14 cellular contexts compared by ENCODE assay signal in the genomic region with DNA sequence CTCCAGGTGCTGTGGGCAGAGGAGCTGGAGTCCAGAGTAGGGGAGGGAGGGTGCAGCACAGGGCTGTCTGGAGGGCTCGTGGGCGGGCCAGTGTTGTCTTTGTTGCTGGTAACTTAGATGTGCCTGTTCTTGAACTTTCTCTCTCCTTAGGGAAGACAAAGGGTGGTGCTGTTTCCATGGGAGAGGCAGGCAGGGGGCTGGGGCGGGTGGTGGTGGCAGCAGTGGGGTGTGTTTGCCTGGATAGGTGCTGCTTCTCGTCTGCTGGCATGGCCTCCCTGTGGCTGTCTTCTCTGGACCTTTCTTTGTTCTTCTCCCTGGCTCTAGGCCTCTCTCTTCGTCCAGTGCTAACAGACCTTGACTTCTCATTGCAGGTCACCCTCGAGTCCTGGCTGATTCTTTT. TPM values are rescaled to one million over a fixed set of nuclear protein-coding genes. Genes with fewer than 3 reads are reported as not detected.
DNase-seq lines count a peak whose midpoint lies in the region; ATAC-seq and FAIRE-seq lines count a peak whose summit lies in the region.
"Had no signal": no experiment of that assay in that cellular context is flagged by ENCODE, and none has a peak within 500 bp of the region (broad histone marks: within the 10 kb centered on the region; RNA-seq: fewer than 3 reads in every experiment).

No MANE protein-coding gene starts in this region.

- intact Hi-C loops in sciatic nerve (cut with DNase I), result no loop called here

- no peaks in the 10 kb centered on the region for H3K9me3 ChIP-seq in small intestine (ENCODE audit: control insufficient read depth, low read depth)
- H3K9me3 ChIP-seq: suprapubic skin had no signal

- H3K27me3 ChIP-seq in small intestine (ENCODE audit: control insufficient read depth in 2 of 2, insufficient read depth in 2 of 2, low read length in 2 of 2), result no peaks in the 10 kb centered on the region
- H3K27me3 ChIP-seq: dorsolateral prefrontal cortex, suprapubic skin had no signal

- H3K27me3 Mint-ChIP-seq in IgD-negative memory B cell, result no peaks in the 10 kb centered on the region
- H3K27me3 Mint-ChIP-seq: activated CD4-positive, alpha-beta memory T cell treated with anti-CD3 and anti-CD28 coated beads, Interleukin-2, amount 10 ng/mL, durations not matched to agents 7 days and 5 days had no signal

- H3K36me3 ChIP-seq in small intestine (ENCODE audit: control insufficient read depth in 2 of 2, insufficient read depth in 2 of 2, low read length in 2 of 2), result peaks cover 6 to 8% of the 10 kb centered on the region in 2 donors

- WGBS in small intestine, 3 donors, result 74 to 83% (median 80%) methylated on average over 6 of the region's 6 CpGs

- no peak for FAIRE-seq in small intestine (lab: Jason Lieb, UNC)

- DNase-seq in D341Med (ENCODE audit: low spot score) (peak; percentile 9), islet precursor cell (peak; percentile 53), sciatic nerve (ENCODE audit: low spot score) (peak; percentile 47), small intestine (no peak), SK-N-DZ (ENCODE audit: low spot score) (no peak), epidermal melanocyte (ENCODE audit: insufficient read length, low spot score) (no peak)
- DNase-seq: activated CD4-positive, alpha-beta memory T cell treated with anti-CD3 and anti-CD28 coated beads, Interleukin-2, amount 10 ng/mL, durations not matched to agents 7 days and 5 days; activated gamma-delta T cell treated with Interleukin-2 at 50 U/mL for 16 hours; DMS53; OCI-M1 had no signal

- peak overlapping the region in 3 of 4 donors; percentile 70 to 81 (median 77) for H3K4me3 Mint-ChIP-seq in IgD-negative memory B cell
- H3K4me3 Mint-ChIP-seq: activated CD4-positive, alpha-beta memory T cell treated with anti-CD3 and anti-CD28 coated beads, Interleukin-2, amount 10 ng/mL, durations not matched to agents 7 days and 5 days had no signal

- no peaks in the 10 kb centered on the region for H3K4me1 ChIP-seq in small intestine (ENCODE audit: control insufficient read depth in 2 of 2, insufficient read depth in 1 of 2, low read depth in 1 of 2, low read length in 1 of 2)

- H3K27ac Mint-ChIP-seq in IgD-negative memory B cell, result peak overlapping the region; percentile 93 to 99 (median 99)
- H3K27ac Mint-ChIP-seq: activated CD4-positive, alpha-beta memory T cell treated with anti-CD3 and anti-CD28 coated beads, Interleukin-2, amount 10 ng/mL, durations not matched to agents 7 days and 5 days had no signal

- H3K4me3 ChIP-seq in small intestine (ENCODE audit: low read depth in 1 of 2, low read length in 2 of 2), result no peak overlapping the region
- H3K4me3 ChIP-seq: dorsolateral prefrontal cortex, suprapubic skin had no signal

- ATAC-seq in sciatic nerve, result peak; percentile 17
- ATAC-seq: SK-N-SH treated with all-trans-retinoic acid at 6 μM for 48 hours had no signal

- H3K9me3 Mint-ChIP-seq in IgD-negative memory B cell, result no peaks in the 10 kb centered on the region
- H3K9me3 Mint-ChIP-seq: activated CD4-positive, alpha-beta memory T cell treated with anti-CD3 and anti-CD28 coated beads, Interleukin-2, amount 10 ng/mL, durations not matched to agents 7 days and 5 days had no signal

- no peak overlapping the region for H3K27ac ChIP-seq in small intestine (ENCODE audit: low read depth in 1 of 2, low read length in 1 of 2)
- H3K27ac ChIP-seq: suprapubic skin had no signal

- H3K4me1 Mint-ChIP-seq in IgD-negative memory B cell, result peaks cover 34 to 41% (median 37%) of the 10 kb centered on the region in 3 donors
- H3K4me1 Mint-ChIP-seq: activated CD4-positive, alpha-beta memory T cell treated with anti-CD3 and anti-CD28 coated beads, Interleukin-2, amount 10 ng/mL, durations not matched to agents 7 days and 5 days had no signal

- peaks cover 14% of the 10 kb centered on the region for H3K36me3 Mint-ChIP-seq in IgD-negative memory B cell

RNA-seq across cellular contexts. Expression of a gene that starts 8.5 kb away (rescaled TPM):
- polyA plus RNA-seq in IgD-negative memory B cell, result 61.0 TPM
- total RNA-seq in sciatic nerve, result 94.4 TPM
- 10 to 100 TPM; 27.6 to 62.6 (median 48.9) TPM for polyA plus RNA-seq in small intestine
- 1.4 and 1.9 TPM in 2 replicates for polyA plus RNA-seq in SK-N-DZ (2014; cell fraction: cytosol; rRNA removed)
- 8.4 and 14.3 TPM in 2 replicates for polyA plus RNA-seq in SK-N-DZ (2014; cell fraction: nucleus; rRNA removed)

RNA-seq across cellular contexts. Expression of a gene that starts 12.2 kb away (rescaled TPM):
- polyA plus RNA-seq in IgD-negative memory B cell, result 1.6 TPM
- 1,988 TPM for total RNA-seq in sciatic nerve
- polyA plus RNA-seq in small intestine, result 100 to 1,000 TPM in 2 of 3 donors, 10 to 100 TPM in 1; 57.9 to 611 (median 173) TPM
- 0.14 and 0.77 TPM in 2 replicates for polyA plus RNA-seq in SK-N-DZ (2014; cell fraction: cytosol; rRNA removed)
- polyA plus RNA-seq in SK-N-DZ (2014; cell fraction: nucleus; rRNA removed), result 4.7 and 8.1 TPM in 2 replicates

RNA-seq across cellular contexts. Expression of a gene that starts 42.9 kb away (rescaled TPM):
- polyA plus RNA-seq in IgD-negative memory B cell (20.6 TPM), small intestine (10 to 100 TPM; 23.2 to 25.7 (median 25.7) TPM)
- total RNA-seq in sciatic nerve, result 104 TPM
- 32.6 and 33.7 TPM in 2 replicates for polyA plus RNA-seq in SK-N-DZ (2014; cell fraction: cytosol; rRNA removed)
- polyA plus RNA-seq in SK-N-DZ (2014; cell fraction: nucleus; rRNA removed), result 8.5 and 11.4 TPM in 2 replicates

RNA-seq across cellular contexts. Expression of a gene that starts 44.9 kb away (rescaled TPM):
- polyA plus RNA-seq in IgD-negative memory B cell, result 68.1 TPM
- 68.7 TPM for total RNA-seq in sciatic nerve
- 10 to 100 TPM; 42.0 to 60.8 (median 42.7) TPM for polyA plus RNA-seq in small intestine
- 13.0 and 13.2 TPM in 2 replicates for polyA plus RNA-seq in SK-N-DZ (2014; cell fraction: cytosol; rRNA removed)
- 33.9 and 37.1 TPM in 2 replicates for polyA plus RNA-seq in SK-N-DZ (2014; cell fraction: nucleus; rRNA removed)

RNA-seq across cellular contexts. Expression of a gene that starts 45.5 kb away (rescaled TPM):
- 12.5 TPM for polyA plus RNA-seq in IgD-negative memory B cell
- 36.8 TPM for total RNA-seq in sciatic nerve
- polyA plus RNA-seq in small intestine, result 10 to 100 TPM in 1 of 3 donors, 1 to 10 TPM in 2; 6.9 to 10.8 (median 7.0) TPM
- 5.8 TPM in 2 replicates for polyA plus RNA-seq in SK-N-DZ (2014; cell fraction: cytosol; rRNA removed)
- 4.5 and 4.6 TPM in 2 replicates for polyA plus RNA-seq in SK-N-DZ (2014; cell fraction: nucleus; rRNA removed)

Comparison
In these comparisons a context has a peak if more than half of its experiments do, and no peak if none do; other contexts are left out.
1. DNase-seq: peak in D341Med (single experiment), islet precursor cell (single experiment) and sciatic nerve (single experiment); none in small intestine (single experiment), SK-N-DZ (single experiment) and epidermal melanocyte (single experiment).
2. RNA of a gene that starts 12.2 kb away (polyA plus RNA-seq): 57.9 to 611 TPM in small intestine; 1.6 TPM in IgD-negative memory B cell (single experiment); every median in the first group is over 10 times any median in the second.